ENCODE assay signal across 8 cellular contexts in the genomic region with DNA sequence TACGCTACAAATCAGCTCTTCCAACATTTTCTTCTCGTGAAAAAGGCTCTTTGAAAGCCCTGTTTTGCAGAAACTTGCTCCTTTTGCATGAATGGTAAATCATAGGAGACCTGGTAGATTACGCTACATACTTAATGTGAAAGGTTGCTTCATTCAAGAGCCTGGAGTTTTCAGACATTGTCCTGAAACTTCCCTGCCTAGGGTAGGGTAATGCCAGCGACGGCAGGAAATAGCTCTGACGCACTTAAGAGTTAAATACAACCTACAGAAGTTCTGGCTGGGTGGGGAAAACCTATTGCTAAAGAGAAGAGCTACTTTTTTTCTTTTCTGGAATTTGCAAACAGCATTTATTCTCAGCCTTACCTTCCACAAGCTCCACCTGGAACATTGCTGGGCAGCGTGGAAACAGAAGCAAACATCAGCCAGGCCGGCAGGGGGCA.
DNase-seq lines count a peak whose midpoint lies in the region; ATAC-seq and TF ChIP-seq lines count a peak whose summit lies in the region.

No MANE protein-coding gene starts in this region.

- H3K27ac ChIP-seq in CD8-positive, alpha-beta T cell (ENCODE audit: low read depth, low read length), result peak overlapping the region; percentile 67

- H3K27me3 Mint-ChIP-seq in CD8-positive, alpha-beta T cell (ENCODE audit: low read depth), result peaks cover 6% of the 10 kb centered on the region
- H3K27me3 Mint-ChIP-seq in activated T-helper 1 cell treated with anti-CD3 and anti-CD28 coated beads, Interleukin-12 subunit alpha, Interleukin-12 subunit beta, Interleukin-2, Interleukin-4 antibody, amounts not matched to agents 30 ng/mL and 10 ng/mL and 1 ng/mL, durations not matched to agents 14 hours and 24 hours and 36 hours (ENCODE audit: insufficient read depth), result peaks cover 42% of the 10 kb centered on the region
- no peaks in the 10 kb centered on the region for H3K27me3 Mint-ChIP-seq in stimulated activated memory B cell treated with anti-CD40 and anti-IgM and Interleukin-4, amounts not matched to agents 10 μg/mL and 1 μg/mL and 100 μg/mL, for 72 hours

- peaks cover 3% of the 10 kb centered on the region for H3K36me3 Mint-ChIP-seq in CD8-positive, alpha-beta T cell
- H3K36me3 Mint-ChIP-seq in activated T-helper 1 cell treated with anti-CD3 and anti-CD28 coated beads, Interleukin-12 subunit alpha, Interleukin-12 subunit beta, Interleukin-2, Interleukin-4 antibody, amounts not matched to agents 30 ng/mL and 10 ng/mL and 1 ng/mL, durations not matched to agents 14 hours and 24 hours and 36 hours (ENCODE audit: low read depth), result no peaks in the 10 kb centered on the region
- no peaks in the 10 kb centered on the region for H3K36me3 Mint-ChIP-seq in stimulated activated memory B cell treated with anti-CD40 and anti-IgM and Interleukin-4, amounts not matched to agents 10 μg/mL and 1 μg/mL and 100 μg/mL, for 72 hours

- H3K4me3 ChIP-seq in CD8-positive, alpha-beta T cell (ENCODE audit: low read depth, low read length), result peak overlapping the region; percentile 94
- peak overlapping the region; percentile 54; the same call in 1 of the 2 replicates for H3K4me3 ChIP-seq in iPS-18c (ENCODE audit: insufficient read depth, low read depth, low read length)

- no peaks in the 10 kb centered on the region for H3K9me3 ChIP-seq in CD8-positive, alpha-beta T cell (ENCODE audit: low read length)
- no peaks in the 10 kb centered on the region for H3K9me3 ChIP-seq in iPS-18c (ENCODE audit: control insufficient read depth, insufficient read depth, low read length)

- no peak for DNase-seq in CD8-positive, alpha-beta T cell
- DNase-seq in activated T-helper 1 cell treated with anti-CD3 and anti-CD28 coated beads, Interleukin-12 subunit alpha, Interleukin-12 subunit beta, Interleukin-2, Interleukin-4 antibody, amounts not matched to agents 30 ng/mL and 10 ng/mL and 1 ng/mL, durations not matched to agents 14 hours and 24 hours and 36 hours (ENCODE audit: low spot score), result no peak
- DNase-seq in DMS79 (lab: John Stamatoyannopoulos, UW) (no peak), HuH-7 (ENCODE audit: low spot score) (no peak)

- H3K4me3 Mint-ChIP-seq in CD8-positive, alpha-beta T cell, result peak overlapping the region; percentile 96
- H3K4me3 Mint-ChIP-seq in activated T-helper 1 cell treated with anti-CD3 and anti-CD28 coated beads, Interleukin-12 subunit alpha, Interleukin-12 subunit beta, Interleukin-2, Interleukin-4 antibody, amounts not matched to agents 30 ng/mL and 10 ng/mL and 1 ng/mL, durations not matched to agents 14 hours and 24 hours and 36 hours, result peak overlapping the region; percentile 91
- peak overlapping the region; percentile 99 for H3K4me3 Mint-ChIP-seq in stimulated activated memory B cell treated with anti-CD40 and anti-IgM and Interleukin-4, amounts not matched to agents 10 μg/mL and 1 μg/mL and 100 μg/mL, for 72 hours

- intact Hi-C loops in CD8-positive, alpha-beta T cell (cut with DNase I, micrococcal nuclease), result loop anchor here (1.0 to 10.0 kb wide), 9 partner anchors 15 to 851 kb away; a partner anchor contains a TSS
- intact Hi-C loops in activated T-helper 1 cell treated with anti-CD3 and anti-CD28 coated beads, Interleukin-12 subunit alpha, Interleukin-12 subunit beta, Interleukin-2, Interleukin-4 antibody, amounts not matched to agents 30 ng/mL and 10 ng/mL and 1 ng/mL, durations not matched to agents 14 hours and 24 hours and 36 hours (cut with micrococcal nuclease), result loop anchor here (1.0 to 10.0 kb wide), 7 partner anchors 15 to 851 kb away; a partner anchor contains a TSS

- no peak for TF ChIP-seq CTCF in CD8-positive, alpha-beta T cell (IDR thresholded peaks at IDR 0.05)

- H3K27me3 ChIP-seq in CD8-positive, alpha-beta T cell (ENCODE audit: insufficient read depth, low read length), result no peaks in the 10 kb centered on the region

- H3K4me1 ChIP-seq in CD8-positive, alpha-beta T cell (ENCODE audit: insufficient read depth, low read length), result peaks cover 12% of the 10 kb centered on the region

- no peaks in the 10 kb centered on the region for H3K36me3 ChIP-seq in CD8-positive, alpha-beta T cell (ENCODE audit: insufficient read depth, low read length)

- POLR2A ChIA-PET in CD8-positive, alpha-beta T cell (lab: Charles Lee), result interaction anchor here (0.6 to 1.3 kb wide), 2 partner anchors 15 to 677 kb away, joined by 4 to 7 read pairs; no protein-coding TSS in a partner anchor

- peaks cover 26% of the 10 kb centered on the region for H3K4me1 Mint-ChIP-seq in CD8-positive, alpha-beta T cell (ENCODE audit: low read depth)
- H3K4me1 Mint-ChIP-seq in activated T-helper 1 cell treated with anti-CD3 and anti-CD28 coated beads, Interleukin-12 subunit alpha, Interleukin-12 subunit beta, Interleukin-2, Interleukin-4 antibody, amounts not matched to agents 30 ng/mL and 10 ng/mL and 1 ng/mL, durations not matched to agents 14 hours and 24 hours and 36 hours (ENCODE audit: low read depth), result peaks cover 18% of the 10 kb centered on the region
- H3K4me1 Mint-ChIP-seq in stimulated activated memory B cell treated with anti-CD40 and anti-IgM and Interleukin-4, amounts not matched to agents 10 μg/mL and 1 μg/mL and 100 μg/mL, for 72 hours, result peaks cover 5% of the 10 kb centered on the region

- ATAC-seq in CD8-positive, alpha-beta T cell, result peak; percentile 70
- ATAC-seq in GM19324 (IDR thresholded peaks at IDR 0.05; ENCODE audit: low FRiP score, unreplicated experiment), result peak; percentile 84
- ATAC-seq in HG03354 (IDR thresholded peaks at IDR 0.05; ENCODE audit: poor library complexity, severe bottlenecking, unreplicated experiment), result peak; percentile 86
- ATAC-seq in stimulated activated memory B cell treated with anti-CD40 and anti-IgM and Interleukin-4, amounts not matched to agents 10 μg/mL and 1 μg/mL and 100 μg/mL, for 72 hours, result peak; percentile 86

- no peaks in the 10 kb centered on the region for H3K9me3 Mint-ChIP-seq in CD8-positive, alpha-beta T cell
- no peaks in the 10 kb centered on the region for H3K9me3 Mint-ChIP-seq in activated T-helper 1 cell treated with anti-CD3 and anti-CD28 coated beads, Interleukin-12 subunit alpha, Interleukin-12 subunit beta, Interleukin-2, Interleukin-4 antibody, amounts not matched to agents 30 ng/mL and 10 ng/mL and 1 ng/mL, durations not matched to agents 14 hours and 24 hours and 36 hours
- no peaks in the 10 kb centered on the region for H3K9me3 Mint-ChIP-seq in stimulated activated memory B cell treated with anti-CD40 and anti-IgM and Interleukin-4, amounts not matched to agents 10 μg/mL and 1 μg/mL and 100 μg/mL, for 72 hours

- peak overlapping the region; percentile 94 for H3K27ac Mint-ChIP-seq in CD8-positive, alpha-beta T cell
- H3K27ac Mint-ChIP-seq in activated T-helper 1 cell treated with anti-CD3 and anti-CD28 coated beads, Interleukin-12 subunit alpha, Interleukin-12 subunit beta, Interleukin-2, Interleukin-4 antibody, amounts not matched to agents 30 ng/mL and 10 ng/mL and 1 ng/mL, durations not matched to agents 14 hours and 24 hours and 36 hours, result peak overlapping the region; percentile 83
- peak overlapping the region; percentile 93 for H3K27ac Mint-ChIP-seq in stimulated activated memory B cell treated with anti-CD40 and anti-IgM and Interleukin-4, amounts not matched to agents 10 μg/mL and 1 μg/mL and 100 μg/mL, for 72 hours

- CTCF ChIA-PET in CD8-positive, alpha-beta T cell (lab: Charles Lee), result interaction anchor here (0.6 to 11.3 kb wide), 21 partner anchors 8 to 855 kb away, joined by 3 to 173 read pairs (median 6); no protein-coding TSS in a partner anchor
